ENCODE assay signal across 8 cellular contexts in the genomic region with DNA sequence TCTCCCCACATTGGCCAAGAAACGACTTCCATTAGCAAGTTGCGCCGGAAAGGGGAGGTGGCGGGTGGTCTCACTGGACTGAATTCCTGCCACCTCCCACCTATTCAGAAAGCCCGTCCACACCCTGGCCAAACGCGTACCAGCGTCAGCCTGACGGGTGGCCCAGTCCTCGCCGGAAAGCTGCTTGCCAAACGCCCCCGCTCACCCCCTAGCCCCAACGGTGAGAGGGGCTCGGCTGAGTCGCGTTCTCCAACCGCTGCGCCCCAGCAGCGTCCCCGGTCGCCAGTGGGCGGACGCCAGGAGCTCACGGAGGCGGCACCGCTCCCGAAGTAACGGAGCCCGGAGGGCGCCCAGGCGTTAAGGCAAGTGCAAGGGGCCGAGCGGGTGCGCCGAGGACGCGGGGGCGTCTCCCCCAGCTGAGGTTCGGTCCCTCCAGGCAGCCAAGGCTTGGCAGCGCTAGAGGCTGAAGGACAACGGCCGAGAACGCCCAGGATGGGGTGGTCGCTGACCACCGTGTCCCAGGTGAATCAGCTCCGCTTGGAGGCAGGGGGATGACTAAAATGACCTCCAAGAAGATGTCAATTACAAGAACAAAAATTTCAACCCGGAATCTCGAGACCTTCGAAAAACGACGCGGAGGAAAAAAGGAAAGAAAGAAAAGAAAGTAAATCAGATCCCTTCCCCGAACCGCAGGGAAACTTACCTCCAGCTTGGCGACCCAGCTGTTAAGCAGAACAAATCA.
DNase-seq lines count a peak whose midpoint lies in the region; ATAC-seq, FAIRE-seq and TF ChIP-seq lines count a peak whose summit lies in the region.

No MANE protein-coding gene starts in this region.

- H3K79me2 ChIP-seq in GM23248 (ENCODE audit: insufficient read depth), result peaks cover 51% of the 10 kb centered on the region

- H3K9me3 ChIP-seq in GM23248 (ENCODE audit: low read depth) (no peaks in the 10 kb centered on the region), muscle layer of duodenum (ENCODE audit: control insufficient read depth in 1 of 2, low read length in 2 of 2) (no peaks in the 10 kb centered on the region)
- no peaks in the 10 kb centered on the region for H3K9me3 ChIP-seq in effector memory CD4-positive, alpha-beta T cell (ENCODE audit: control insufficient read depth, low read length)

- H3K27me3 ChIP-seq in GM23248 (replicated peaks; ENCODE audit: insufficient read depth) (no peaks in the 10 kb centered on the region), muscle layer of duodenum (ENCODE audit: low read depth, low read length) (peaks cover 25% of the 10 kb centered on the region)
- no peaks in the 10 kb centered on the region for H3K27me3 ChIP-seq in effector memory CD4-positive, alpha-beta T cell (replicated peaks; ENCODE audit: control insufficient read depth, insufficient read depth, low read length, poor library complexity, severe bottlenecking)

- H3K36me3 ChIP-seq in GM23248 (ENCODE audit: low read depth), result no peaks in the 10 kb centered on the region
- no peaks in the 10 kb centered on the region for H3K36me3 ChIP-seq in effector memory CD4-positive, alpha-beta T cell (ENCODE audit: control insufficient read depth, insufficient read depth, low read length)
- no peaks in the 10 kb centered on the region for H3K36me3 ChIP-seq in muscle layer of duodenum (ENCODE audit: control insufficient read depth in 1 of 2, insufficient read depth in 2 of 2, low read length in 2 of 2)

- 0 out of 2 replicates have a peak, but pooled peaks cover 3% of the 10 kb centered on the region for H3F3A ChIP-seq in GM23248 (ENCODE audit: insufficient read depth)

- H4K20me1 ChIP-seq in GM23248 (ENCODE audit: insufficient read depth), result no peaks in the 10 kb centered on the region

- DNase-seq in GM23248, result peak; percentile 59
- DNase-seq in RPMI7951 (ENCODE audit: low read depth), result peak; percentile 45
- DNase-seq in effector memory CD4-positive, alpha-beta T cell, result no peak
- DNase-seq in effector CD4-positive, alpha-beta T cell, result no peak
- no peak for DNase-seq in D721Med (ENCODE audit: insufficient read length, low spot score)

- in situ Hi-C loops in GM23248 (cut with MboI), result loop anchor here (25.0 kb wide), 1 partner anchor 771 kb away; no protein-coding TSS in a partner anchor

- TF ChIP-seq CTCF in D721Med (IDR thresholded peaks at IDR 0.05; ENCODE audit: insufficient read depth, missing control alignments), result no peak

- WGBS in GM23248 (ENCODE audit: low coverage in 1 of 2, low lambda C conversion rate in 2 of 2, missing lambda C conversion rate in 2 of 2), 2 experiments, result 1% methylated on average over 54 to 56 of the region's 56 CpGs

- no peaks in the 10 kb centered on the region for H3K9me2 ChIP-seq in GM23248 (ENCODE audit: insufficient read depth)

- H3K4me3 ChIP-seq in GM23248 (peak overlapping the region; percentile 81), muscle layer of duodenum (ENCODE audit: low read depth in 1 of 2, low read length in 2 of 2) (peak overlapping the region; percentile 65 to 66)
- peak overlapping the region; percentile 59 for H3K4me3 ChIP-seq in effector memory CD4-positive, alpha-beta T cell (ENCODE audit: insufficient read depth, low read depth, low read length, poor library complexity, severe bottlenecking)

- peak overlapping the region; percentile 72 for H3K4me2 ChIP-seq in GM23248 (ENCODE audit: unreplicated experiment)

- peak overlapping the region; percentile 79 for H3K9ac ChIP-seq in GM23248

- ATAC-seq in GM18511 (IDR thresholded peaks at IDR 0.05; ENCODE audit: unreplicated experiment) (no peak), HG02938 (IDR thresholded peaks at IDR 0.05; ENCODE audit: unreplicated experiment) (no peak)

- peaks cover 14% of the 10 kb centered on the region for H3K4me1 ChIP-seq in GM23248 (ENCODE audit: insufficient read depth)
- H3K4me1 ChIP-seq in effector memory CD4-positive, alpha-beta T cell (ENCODE audit: control insufficient read depth, insufficient read depth, low read length, poor library complexity, severe bottlenecking), result peaks cover 17% of the 10 kb centered on the region
- H3K4me1 ChIP-seq in muscle layer of duodenum (ENCODE audit: control insufficient read depth in 1 of 2, insufficient read depth in 2 of 2, low read length in 2 of 2), result peaks cover 3 to 17% of the 10 kb centered on the region in 2 donors

- FAIRE-seq in D721Med (lab: Jason Lieb, UNC), result no peak

- H2AFZ ChIP-seq in GM23248, result peak overlapping the region; percentile 73

- H3K27ac ChIP-seq in GM23248, result peak overlapping the region; percentile 40; the same call in 1 of the 2 replicates
- H3K27ac ChIP-seq in effector memory CD4-positive, alpha-beta T cell (ENCODE audit: insufficient read depth, low read length, poor library complexity, severe bottlenecking), result peak overlapping the region; percentile 33
- peak overlapping the region; percentile 51 for H3K27ac ChIP-seq in muscle layer of duodenum (ENCODE audit: low read length)

Comparison
In these comparisons a context has a peak if more than half of its experiments do, and no peak if none do; other contexts are left out.
1. DNase-seq: peak in GM23248 (single experiment) and RPMI7951 (single experiment); none in effector memory CD4-positive, alpha-beta T cell (0 of 3), effector CD4-positive, alpha-beta T cell (single experiment) and D721Med (single experiment).
2. Peak in every context shown above with its lines, with median percentiles within 50 percentile points of each other: H3K27ac ChIP-seq and H3K4me3 ChIP-seq.